Comparison of ENCODE assay signal across 14 cellular contexts in the genomic region with DNA sequence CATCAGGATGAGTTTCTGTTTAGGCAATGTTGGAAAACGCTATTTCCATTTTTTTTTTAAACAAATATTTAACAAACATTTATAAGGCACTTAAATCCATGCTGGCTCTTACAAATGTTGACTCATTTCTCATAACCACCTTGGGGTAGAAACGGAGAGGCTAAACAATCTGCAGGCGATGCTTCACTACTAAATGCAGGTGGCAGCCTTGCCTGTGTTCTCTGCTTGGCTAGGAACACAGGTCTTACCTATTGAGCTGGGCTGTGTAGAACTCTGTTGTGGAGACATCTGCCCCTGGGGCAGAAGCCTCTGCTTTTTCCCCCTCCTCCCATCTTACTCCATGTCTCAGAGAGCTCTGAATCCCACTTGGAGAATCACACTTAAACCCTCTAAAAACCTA. TPM values are rescaled to one million over a fixed set of nuclear protein-coding genes. Genes with fewer than 3 reads are reported as not detected.
A peak's percentile ranks its signal among the peaks of the same experiment; 100 is the strongest.
DNase-seq lines count a peak whose midpoint lies in the region; ATAC-seq and TF ChIP-seq lines count a peak whose summit lies in the region.
"Had no signal": no experiment of that assay in that cellular context is flagged by ENCODE, and none has a peak within 500 bp of the region (broad histone marks: within the 10 kb centered on the region; RNA-seq: fewer than 3 reads in every experiment).

No MANE protein-coding gene starts in this region.

- H3K36me3 Mint-ChIP-seq in endodermal cell (ENCODE audit: low read depth), result no peaks in the 10 kb centered on the region
- no peaks in the 10 kb centered on the region for H3K36me3 Mint-ChIP-seq in activated naive CD4-positive, alpha-beta T cell treated with anti-CD3 and anti-CD28 coated beads for 36 hours (ENCODE audit: low read depth)
- H3K36me3 Mint-ChIP-seq: activated naive CD8-positive, alpha-beta T cell; CD8-positive, alpha-beta memory T cell; T-cell had no signal

- CTCF ChIA-PET in activated naive CD4-positive, alpha-beta T cell treated with anti-CD3 and anti-CD28 coated beads for 36 hours (lab: Charles Lee), result no interaction called here

- DNase-seq in HPDE6-E6E7 (ENCODE audit: extremely low spot score) (peak; percentile 60), OCI-M1 (lab: John Stamatoyannopoulos, UW) (peak; percentile 12), endodermal cell (peak; percentile 53), NCI-H187 (lab: John Stamatoyannopoulos, UW) (no peak), NCI-H1048 (lab: John Stamatoyannopoulos, UW) (no peak)
- no peak for DNase-seq in activated naive CD4-positive, alpha-beta T cell treated with anti-CD3 and anti-CD28 coated beads for 36 hours
- DNase-seq: CD8-positive, alpha-beta memory T cell; Kasumi-1; T-cell had no signal

- WGBS in endodermal cell (ENCODE audit: insufficient coverage in 1 of 2, insufficient read length in 1 of 2), 2 experiments, result 77 to 83% methylated on average over 2 to 3 of the region's 3 CpGs

- intact Hi-C loops in activated naive CD4-positive, alpha-beta T cell treated with anti-CD3 and anti-CD28 coated beads for 36 hours (cut with micrococcal nuclease), result loop anchor here (10.0 kb wide), 1 partner anchor 227 kb away; a partner anchor contains a TSS

- H3K27ac Mint-ChIP-seq in endodermal cell, result no peak overlapping the region
- H3K27ac Mint-ChIP-seq in activated naive CD4-positive, alpha-beta T cell treated with anti-CD3 and anti-CD28 coated beads for 36 hours, result no peak overlapping the region
- H3K27ac Mint-ChIP-seq: activated naive CD8-positive, alpha-beta T cell; CD8-positive, alpha-beta memory T cell; dendritic cell treated with granulocyte-macrophage colony-stimulating factor and Interleukin-4, amounts not matched to agents 40 ng/mL and 50 ng/mL, for 4 days; T-cell had no signal

- H3K27me3 ChIP-seq in endodermal cell (ENCODE audit: control insufficient read depth, insufficient read depth, low read length, poor library complexity, severe bottlenecking) (peaks cover 31% of the 10 kb centered on the region), neutrophil (no peaks in the 10 kb centered on the region)

- TF ChIP-seq CTCF in endodermal cell (conservative IDR thresholded peaks at IDR 0.05) (peak; percentile 57), neutrophil (IDR thresholded peaks at IDR 0.05) (no peak)

- H3K9ac ChIP-seq in endodermal cell (ENCODE audit: extremely low read depth, low read length, poor library complexity, severe bottlenecking), result no peak overlapping the region

- no peaks in the 10 kb centered on the region for H3K9me3 Mint-ChIP-seq in endodermal cell
- H3K9me3 Mint-ChIP-seq in activated naive CD4-positive, alpha-beta T cell treated with anti-CD3 and anti-CD28 coated beads for 36 hours, result no peaks in the 10 kb centered on the region
- H3K9me3 Mint-ChIP-seq: T-cell had no signal

- no peaks in the 10 kb centered on the region for H3K4me1 ChIP-seq in endodermal cell (ENCODE audit: control insufficient read depth, insufficient read depth, low read length)
- H3K4me1 ChIP-seq in neutrophil (ENCODE audit: control insufficient read depth in 1 of 2, insufficient read depth in 1 of 2, low read depth in 1 of 2, low read length in 1 of 2), result peaks cover 71 to 84% of the 10 kb centered on the region in 2 experiments

- H3K27me3 Mint-ChIP-seq in endodermal cell (ENCODE audit: insufficient read depth), result peaks cover 46% of the 10 kb centered on the region
- H3K27me3 Mint-ChIP-seq in activated naive CD4-positive, alpha-beta T cell treated with anti-CD3 and anti-CD28 coated beads for 36 hours (ENCODE audit: low read depth), result peaks cover 29% of the 10 kb centered on the region

- no peak overlapping the region for H3K4me3 Mint-ChIP-seq in endodermal cell
- H3K4me3 Mint-ChIP-seq in activated naive CD4-positive, alpha-beta T cell treated with anti-CD3 and anti-CD28 coated beads for 36 hours, result no peak overlapping the region
- H3K4me3 Mint-ChIP-seq: activated naive CD8-positive, alpha-beta T cell; CD8-positive, alpha-beta memory T cell; dendritic cell treated with granulocyte-macrophage colony-stimulating factor and Interleukin-4, amounts not matched to agents 40 ng/mL and 50 ng/mL, for 4 days; T-cell had no signal

- H3K27ac ChIP-seq in endodermal cell (ENCODE audit: low read depth, low read length) (no peak overlapping the region), neutrophil (peak overlapping the region; percentile 98)

- no peaks in the 10 kb centered on the region for H3K9me3 ChIP-seq in endodermal cell (ENCODE audit: control insufficient read depth, low read length)
- H3K9me3 ChIP-seq in neutrophil, result no peaks in the 10 kb centered on the region

- ATAC-seq in GM21447 (IDR thresholded peaks at IDR 0.05; ENCODE audit: unreplicated experiment), result no peak
- ATAC-seq: T-cell had no signal

- peaks cover 8% of the 10 kb centered on the region for H3K4me1 Mint-ChIP-seq in endodermal cell
- H3K4me1 Mint-ChIP-seq in activated naive CD4-positive, alpha-beta T cell treated with anti-CD3 and anti-CD28 coated beads for 36 hours (ENCODE audit: low read depth), result peaks cover 3% of the 10 kb centered on the region
- H3K4me1 Mint-ChIP-seq: CD8-positive, alpha-beta memory T cell had no signal

- H3K4me3 ChIP-seq in endodermal cell (ENCODE audit: low read length) (no peak overlapping the region), neutrophil (ENCODE audit: low read depth in 1 of 2, low read length in 1 of 2) (peak overlapping the region; percentile 82 to 92)

- H3K36me3 ChIP-seq in endodermal cell (ENCODE audit: control insufficient read depth, insufficient read depth, low read length) (no peaks in the 10 kb centered on the region), neutrophil (no peaks in the 10 kb centered on the region)

RNA-seq across cellular contexts. Expression of a gene that starts 1.4 kb away (rescaled TPM):
- total RNA-seq in endodermal cell, result under 1 TPM in 1 of 2 donors, not detected in 1; 0.24 TPM
- 0.36 TPM for polyA plus RNA-seq in endodermal cell (2013, experiment 1 of 2)
- 0.25 TPM for polyA plus RNA-seq in endodermal cell (2013, experiment 2 of 2)
- total RNA-seq in activated naive CD4-positive, alpha-beta T cell treated with anti-CD3 and anti-CD28 coated beads for 36 hours, result not detected
- total RNA-seq: activated CD8-positive, alpha-beta memory T cell treated with anti-CD3 and anti-CD28 coated beads for 36 hours; CD8-positive, alpha-beta memory T cell; T-cell had no signal
- polyA plus RNA-seq: CD8-positive, alpha-beta memory T cell had no signal

RNA-seq across cellular contexts. Expression of a gene that starts 14.7 kb away (rescaled TPM):
- total RNA-seq in endodermal cell, result not detected
- not detected for polyA plus RNA-seq in endodermal cell (2013, experiment 1 of 2)
- not detected for polyA plus RNA-seq in endodermal cell (2013, experiment 2 of 2)
- not detected for total RNA-seq in activated naive CD4-positive, alpha-beta T cell treated with anti-CD3 and anti-CD28 coated beads for 36 hours
- total RNA-seq: activated CD8-positive, alpha-beta memory T cell treated with anti-CD3 and anti-CD28 coated beads for 36 hours; CD8-positive, alpha-beta memory T cell had no signal
- polyA plus RNA-seq: CD8-positive, alpha-beta memory T cell had no signal

RNA-seq across cellular contexts. Expression of a gene that starts 31.3 kb away (rescaled TPM):
- 1 to 10 TPM in 1 of 2 donors, under 1 TPM in 1; 0.46 to 1.2 TPM for total RNA-seq in endodermal cell
- polyA plus RNA-seq in endodermal cell (2013, experiment 1 of 2), result 1.4 TPM
- polyA plus RNA-seq in endodermal cell (2013, experiment 2 of 2), result 1.1 TPM
- total RNA-seq in activated naive CD4-positive, alpha-beta T cell treated with anti-CD3 and anti-CD28 coated beads for 36 hours, result not detected
- total RNA-seq: activated CD8-positive, alpha-beta memory T cell treated with anti-CD3 and anti-CD28 coated beads for 36 hours; CD8-positive, alpha-beta memory T cell; T-cell had no signal
- polyA plus RNA-seq: CD8-positive, alpha-beta memory T cell had no signal

Comparison
In these comparisons a context has a peak if more than half of its experiments do, and no peak if none do; other contexts are left out.
1. DNase-seq: peak in HPDE6-E6E7 (single experiment), OCI-M1 (single experiment) and endodermal cell (single experiment); none in NCI-H187 (0 of 2), activated naive CD4-positive, alpha-beta T cell treated with anti-CD3 and anti-CD28 coated beads for 36 hours (single experiment) and NCI-H1048 (single experiment).